8 cellular contexts compared by ENCODE assay signal in the genomic region with DNA sequence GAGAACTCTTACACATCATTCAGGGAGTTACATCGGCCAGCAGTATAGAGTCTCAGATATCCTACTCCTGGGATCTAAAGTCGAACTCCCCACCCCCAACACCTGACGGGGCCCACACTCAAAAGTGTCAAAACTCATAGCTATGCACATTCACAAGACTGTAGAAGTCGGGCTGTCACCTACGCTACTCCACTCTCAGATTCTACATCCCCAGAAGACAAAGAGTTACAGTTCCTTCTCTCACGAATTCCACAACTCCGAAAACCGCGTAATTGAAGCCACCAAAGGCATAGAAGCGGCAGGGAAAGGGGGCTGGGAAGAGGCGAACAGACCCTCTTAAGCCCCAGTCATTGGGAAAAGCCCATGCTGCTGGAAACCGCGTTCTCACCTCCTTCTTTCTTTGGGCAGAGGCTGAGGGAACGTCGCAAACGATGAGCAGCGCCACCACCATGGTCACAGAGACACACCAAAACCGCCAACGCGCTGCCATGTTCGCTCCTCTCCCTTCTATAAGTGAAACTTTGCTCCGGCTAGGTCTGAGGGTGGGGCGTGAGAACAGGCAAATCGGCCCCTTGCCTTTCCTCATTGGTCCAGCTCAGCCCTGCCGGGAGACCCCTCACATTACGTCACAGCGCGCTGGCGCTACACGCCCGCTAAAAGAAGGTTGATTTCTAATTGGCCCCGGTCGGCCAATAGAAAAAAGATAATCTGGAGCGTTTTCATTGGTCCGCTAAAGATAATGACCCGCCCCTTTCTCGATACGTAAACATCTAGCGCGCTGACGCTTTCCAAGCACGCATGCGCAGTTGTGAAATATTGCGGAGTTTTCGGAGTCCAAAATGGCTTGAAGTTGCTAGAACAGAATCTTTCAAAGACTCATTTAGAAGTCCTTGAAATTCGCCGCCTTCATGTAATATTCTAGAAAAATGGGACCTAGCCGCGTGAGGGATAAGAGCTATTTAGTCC. TPM values are rescaled to one million over a fixed set of nuclear protein-coding genes. Genes with fewer than 3 reads are reported as not detected.
DNase-seq lines count a peak whose midpoint lies in the region; ATAC-seq and TF ChIP-seq lines count a peak whose summit lies in the region.

A gene (minus strand): TSS at position 515 of the 966 bp plus-strand sequence. CDS start 25 bp downstream, at position 490.

- H3K4me3 Mint-ChIP-seq in natural killer cell treated with Interleukin-12 subunit alpha and Interleukin-12 subunit beta and Interleukin-15 and Interleukin-18, amount 100 ng/mL, for 72 hours: peak within 1 kb of the TSS; percentile 94

- no peaks in the 10 kb centered on the region for H3K36me3 ChIP-seq in H7 (replicated peaks; ENCODE audit: control insufficient read depth, insufficient read depth, low read length)

- H3K9me3 Mint-ChIP-seq in natural killer cell treated with Interleukin-12 subunit alpha and Interleukin-12 subunit beta and Interleukin-15 and Interleukin-18, amount 100 ng/mL, for 72 hours: no peaks in the 10 kb centered on the region

- peak; percentile 97 to 98 for ATAC-seq in natural killer cell treated with Interleukin-12 subunit alpha and Interleukin-12 subunit beta and Interleukin-15 and Interleukin-18, amount 100 ng/mL, for 72 hours
- ATAC-seq in stimulated activated naive CD8-positive, alpha-beta T cell treated with anti-CD3 and anti-CD28 coated beads, Interleukin-15, Interleukin-2, amounts not matched to agents 100 U/mL and 50 U/mL, for 24 hours: peak; percentile 95

- peaks cover 0 to 5% of the 10 kb centered on the region in 2 donors for H3K27me3 Mint-ChIP-seq in natural killer cell treated with Interleukin-12 subunit alpha and Interleukin-12 subunit beta and Interleukin-15 and Interleukin-18, amount 100 ng/mL, for 72 hours

- DNase-seq in ELF-1 (ENCODE audit: low read depth, low spot score): peak; percentile 100
- peak; percentile 77 for DNase-seq in H7
- DNase-seq in M059J (ENCODE audit: low read depth): peak; percentile 98
- DNase-seq in SHP77 (lab: John Stamatoyannopoulos, UW): peak; percentile 85 to 94
- peak; percentile 83 for DNase-seq in activated effector memory CD4-positive, alpha-beta T cell treated with Interleukin-2 at 50 U/mL for 16 hours
- DNase-seq in fibroblast of pulmonary artery (ENCODE audit: low read depth): peak; percentile 98
- DNase-seq in natural killer cell treated with Interleukin-12 subunit alpha and Interleukin-12 subunit beta and Interleukin-15 and Interleukin-18, amount 100 ng/mL, for 72 hours (ENCODE audit: low spot score): peak; percentile 93
- DNase-seq in stimulated activated naive CD8-positive, alpha-beta T cell treated with anti-CD3 and anti-CD28 coated beads, Interleukin-15, Interleukin-2, amounts not matched to agents 100 U/mL and 50 U/mL, for 24 hours: peak; percentile 85

- H3K27ac Mint-ChIP-seq in natural killer cell treated with Interleukin-12 subunit alpha and Interleukin-12 subunit beta and Interleukin-15 and Interleukin-18, amount 100 ng/mL, for 72 hours: peak within 1 kb of the TSS; percentile 92 to 99

- peak within 1 kb of the TSS; percentile 70 for H3K4me3 ChIP-seq in H7 (ENCODE audit: insufficient read depth, low read depth, low read length)
- peak within 1 kb of the TSS; percentile 88 for H3K4me3 ChIP-seq in fibroblast of pulmonary artery (replicated peaks; ENCODE audit: low read depth, low read length)

- peaks cover 5% of the 10 kb centered on the region for H3K36me3 Mint-ChIP-seq in natural killer cell treated with Interleukin-12 subunit alpha and Interleukin-12 subunit beta and Interleukin-15 and Interleukin-18, amount 100 ng/mL, for 72 hours

- H3K27me3 ChIP-seq in H7 (ENCODE audit: control insufficient read depth, insufficient read depth, low read length): no peaks in the 10 kb centered on the region

- H3K4me1 Mint-ChIP-seq in natural killer cell treated with Interleukin-12 subunit alpha and Interleukin-12 subunit beta and Interleukin-15 and Interleukin-18, amount 100 ng/mL, for 72 hours (ENCODE audit: low read depth in 2 of 2): peaks cover 12 to 19% of the 10 kb centered on the region in 2 donors

- TF ChIP-seq CTCF in fibroblast of pulmonary artery (IDR thresholded peaks at IDR 0.05; ENCODE audit: low read length, missing control alignments): no peak

RNA-seq across cellular contexts. Expression of the gene that starts here (rescaled TPM):
- 39.5 and 44.8 TPM in 2 replicates for total RNA-seq in H7 (2014; rRNA removed; shearing (Covaris generic))
- total RNA-seq in M059J (2014; rRNA removed; shearing (Covaris generic)): 133 and 198 TPM in 2 replicates
- 10 to 100 TPM; 44.9 to 70.1 TPM for total RNA-seq in natural killer cell treated with Interleukin-12 subunit alpha and Interleukin-12 subunit beta and Interleukin-15 and Interleukin-18, amount 100 ng/mL, for 72 hours

Comparison
In these comparisons a context has a peak if more than half of its experiments do, and no peak if none do; other contexts are left out.
1. Peak in every context shown above with its lines: DNase-seq, ATAC-seq and H3K4me3 ChIP-seq.